16 cellular contexts compared by ENCODE assay signal in the genomic region with DNA sequence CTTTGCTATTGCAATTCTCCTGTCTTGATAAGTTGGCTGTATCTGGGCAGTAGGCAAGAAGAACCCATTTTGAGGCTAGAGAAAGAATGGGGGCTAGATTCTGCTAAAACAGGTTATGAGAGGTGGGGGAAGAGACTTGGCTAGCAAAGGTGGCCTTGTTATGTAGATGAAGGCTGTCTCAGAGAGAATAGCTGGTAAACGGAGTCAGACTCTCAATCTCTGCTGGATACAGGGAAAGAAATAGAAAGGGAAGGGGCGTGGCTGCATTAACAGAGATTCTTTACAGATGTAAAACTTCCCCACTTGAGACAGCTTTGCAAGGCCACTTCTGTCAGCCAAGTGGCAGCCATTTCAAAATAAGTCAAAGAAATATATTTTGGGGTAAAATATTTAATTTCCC. TPM values are rescaled to one million over a fixed set of nuclear protein-coding genes. Genes with fewer than 3 reads are reported as not detected.
A peak's percentile ranks its signal among the peaks of the same experiment; 100 is the strongest.
DNase-seq lines count a peak whose midpoint lies in the region; ATAC-seq and TF ChIP-seq lines count a peak whose summit lies in the region.
"Had no signal": no experiment of that assay in that cellular context is flagged by ENCODE, and none has a peak within 500 bp of the region (broad histone marks: within the 10 kb centered on the region; RNA-seq: fewer than 3 reads in every experiment).

No MANE protein-coding gene starts in this region.

- no peak overlapping the region for H3K4me3 Mint-ChIP-seq in activated CD4-positive, alpha-beta T cell treated with anti-CD3 and anti-CD28 coated beads, Interleukin-2, amount 10 ng/mL, durations not matched to agents 24 days and 14 days
- H3K4me3 Mint-ChIP-seq in WTC11 = no peak overlapping the region
- no peak overlapping the region for H3K4me3 Mint-ChIP-seq in stimulated activated naive B cell treated with anti-CD40 and anti-IgM and Interleukin-4, amounts not matched to agents 10 μg/mL and 1 μg/mL and 100 μg/mL, for 72 hours
- no peak overlapping the region for H3K4me3 Mint-ChIP-seq in progenitor cell of endocrine pancreas (ENCODE audit: low read depth)
- H3K4me3 Mint-ChIP-seq: CD14-positive monocyte; CD8-positive, alpha-beta T cell; H9 had no signal

- CTCF ChIA-PET in WTC11 (lab: Charles Lee) = interaction anchor here (3.0 kb wide), 1 partner anchor 13 kb away, joined by 15 read pairs; no protein-coding TSS in a partner anchor

- H3K9me3 Mint-ChIP-seq in activated CD4-positive, alpha-beta T cell treated with anti-CD3 and anti-CD28 coated beads, Interleukin-2, amount 10 ng/mL, durations not matched to agents 24 days and 14 days = peaks cover 8% of the 10 kb centered on the region
- H3K9me3 Mint-ChIP-seq in WTC11 (peaks cover 66% of the 10 kb centered on the region), progenitor cell of endocrine pancreas (ENCODE audit: low read depth) (peaks cover 9% of the 10 kb centered on the region)
- peaks cover 0 to 4% of the 10 kb centered on the region in 2 donors for H3K9me3 Mint-ChIP-seq in stimulated activated naive B cell treated with anti-CD40 and anti-IgM and Interleukin-4, amounts not matched to agents 10 μg/mL and 1 μg/mL and 100 μg/mL, for 72 hours
- H3K9me3 Mint-ChIP-seq: CD8-positive, alpha-beta T cell had no signal

- peak; percentile 92 for ATAC-seq in WTC11
- no peak for ATAC-seq in stimulated activated naive B cell treated with anti-CD40 and anti-IgM and Interleukin-4, amounts not matched to agents 10 μg/mL and 1 μg/mL and 100 μg/mL, for 72 hours (replicated peaks)
- ATAC-seq in GM18502 (IDR thresholded peaks at IDR 0.05; ENCODE audit: poor library complexity, unreplicated experiment) = no peak
- ATAC-seq: CD8-positive, alpha-beta T cell had no signal

- H3K4me1 Mint-ChIP-seq in activated CD4-positive, alpha-beta T cell treated with anti-CD3 and anti-CD28 coated beads, Interleukin-2, amount 10 ng/mL, durations not matched to agents 24 days and 14 days = peaks cover 10% of the 10 kb centered on the region
- peaks cover 36% of the 10 kb centered on the region for H3K4me1 Mint-ChIP-seq in WTC11
- peaks cover 17 to 33% of the 10 kb centered on the region in 2 donors for H3K4me1 Mint-ChIP-seq in stimulated activated naive B cell treated with anti-CD40 and anti-IgM and Interleukin-4, amounts not matched to agents 10 μg/mL and 1 μg/mL and 100 μg/mL, for 72 hours
- H3K4me1 Mint-ChIP-seq in progenitor cell of endocrine pancreas (ENCODE audit: low read depth) = no peaks in the 10 kb centered on the region

- no peaks in the 10 kb centered on the region for H3K36me3 Mint-ChIP-seq in activated CD4-positive, alpha-beta T cell treated with anti-CD3 and anti-CD28 coated beads, Interleukin-2, amount 10 ng/mL, durations not matched to agents 24 days and 14 days (ENCODE audit: low read depth)
- H3K36me3 Mint-ChIP-seq in WTC11 = peaks cover 66% of the 10 kb centered on the region
- H3K36me3 Mint-ChIP-seq in stimulated activated naive B cell treated with anti-CD40 and anti-IgM and Interleukin-4, amounts not matched to agents 10 μg/mL and 1 μg/mL and 100 μg/mL, for 72 hours = no peaks in the 10 kb centered on the region
- peaks cover 1% of the 10 kb centered on the region for H3K36me3 Mint-ChIP-seq in progenitor cell of endocrine pancreas (ENCODE audit: insufficient read depth)
- H3K36me3 Mint-ChIP-seq: CD8-positive, alpha-beta T cell had no signal

- peak; percentile 15 for DNase-seq in activated CD4-positive, alpha-beta T cell treated with anti-CD3 and anti-CD28 coated beads, Interleukin-2, amount 10 ng/mL, durations not matched to agents 24 days and 14 days
- DNase-seq in activated CD4-positive, alpha-beta T cell treated with anti-CD3 and anti-CD28 coated beads, Interleukin-2, amount 50 U/mL, for 48 hours = no peak
- no peak for DNase-seq in WTC11 (ENCODE audit: low spot score)
- peak; percentile 59 for DNase-seq in iPS DF 19.7 (ENCODE audit: low read depth, low spot score)
- no peak for DNase-seq in stimulated activated naive B cell treated with anti-CD40 and anti-IgM and Interleukin-4, amounts not matched to agents 10 μg/mL and 1 μg/mL and 100 μg/mL, for 72 hours
- DNase-seq in progenitor cell of endocrine pancreas (ENCODE audit: low spot score, unreplicated experiment) = no peak
- no peak for DNase-seq in NCI-H187 treated with DMSO at 0.1 percent for 48 hours (lab: John Stamatoyannopoulos, UW)
- DNase-seq: CD8-positive, alpha-beta T cell; COR-L47; DND-41; GF-D8; GM23248; H9 had no signal

- no peak overlapping the region for H3K27ac Mint-ChIP-seq in activated CD4-positive, alpha-beta T cell treated with anti-CD3 and anti-CD28 coated beads, Interleukin-2, amount 10 ng/mL, durations not matched to agents 24 days and 14 days
- H3K27ac Mint-ChIP-seq in WTC11 (peak overlapping the region; percentile 76; the same call in 1 of the 2 replicates), progenitor cell of endocrine pancreas (no peak overlapping the region)
- H3K27ac Mint-ChIP-seq in stimulated activated naive B cell treated with anti-CD40 and anti-IgM and Interleukin-4, amounts not matched to agents 10 μg/mL and 1 μg/mL and 100 μg/mL, for 72 hours = peak overlapping the region; percentile 51
- H3K27ac Mint-ChIP-seq: CD8-positive, alpha-beta T cell had no signal

- intact Hi-C loops in activated CD4-positive, alpha-beta T cell treated with anti-CD3 and anti-CD28 coated beads, Interleukin-2, amount 10 ng/mL, durations not matched to agents 24 days and 14 days (cut with micrococcal nuclease) = no loop called here

- POLR2A ChIA-PET in WTC11 (lab: Charles Lee) = no interaction called here

- H3K27me3 Mint-ChIP-seq in activated CD4-positive, alpha-beta T cell treated with anti-CD3 and anti-CD28 coated beads, Interleukin-2, amount 10 ng/mL, durations not matched to agents 24 days and 14 days = peaks cover 17% of the 10 kb centered on the region
- no peaks in the 10 kb centered on the region for H3K27me3 Mint-ChIP-seq in WTC11 (ENCODE audit: low read depth)
- H3K27me3 Mint-ChIP-seq in stimulated activated naive B cell treated with anti-CD40 and anti-IgM and Interleukin-4, amounts not matched to agents 10 μg/mL and 1 μg/mL and 100 μg/mL, for 72 hours = peaks cover 0 to 5% of the 10 kb centered on the region in 2 donors
- H3K27me3 Mint-ChIP-seq in progenitor cell of endocrine pancreas = no peaks in the 10 kb centered on the region

- no peak for TF ChIP-seq CTCF in WTC11 (IDR thresholded peaks at IDR 0.05)
- TF ChIP-seq CTCF in progenitor cell of endocrine pancreas (IDR thresholded peaks at IDR 0.05; ENCODE audit: unreplicated experiment) = no peak

TF ChIP-seq in WTC11, 78 proteins besides CTCF, POLR2A, EP300 and RAD21:
- no peak for TF ChIP-seq JUN (CRISPR knock-in tag; IDR thresholded peaks at IDR 0.05)
- TF ChIP-seq ZNF423 (CRISPR knock-in tag; IDR thresholded peaks at IDR 0.05) = 0 out of 2 replicates have a peak, but pooled peaks have one; percentile 29

RNA-seq across cellular contexts. Expression of a gene that starts 38.1 kb away (rescaled TPM):
- total RNA-seq in activated CD4-positive, alpha-beta T cell treated with anti-CD3 and anti-CD28 coated beads, Interleukin-2, amount 10 ng/mL, durations not matched to agents 24 days and 14 days = 37.8 and 42.2 TPM in 2 replicates
- total RNA-seq in WTC11 (2021) (2.6 to 3.4 TPM (median 2.9 TPM) in 3 replicates), progenitor cell of endocrine pancreas (1.3 and 1.8 TPM in 2 replicates)
- total RNA-seq: GM23248, HT-29 had no signal

RNA-seq across cellular contexts. Expression of a gene that starts 53.2 kb away (rescaled TPM):
- total RNA-seq in activated CD4-positive, alpha-beta T cell treated with anti-CD3 and anti-CD28 coated beads, Interleukin-2, amount 10 ng/mL, durations not matched to agents 24 days and 14 days = not detected in 2 replicates
- total RNA-seq in WTC11 (2021) = 2.6 to 4.4 TPM (median 2.8 TPM) in 3 replicates
- total RNA-seq in progenitor cell of endocrine pancreas = 0.09 and 0.12 TPM in 2 replicates
- total RNA-seq: CD8-positive, alpha-beta T cell; HT-29 had no signal

Comparison
In these comparisons a context has a peak if more than half of its experiments do, and no peak if none do; other contexts are left out.
1. DNase-seq: peak in activated CD4-positive, alpha-beta T cell treated with anti-CD3 and anti-CD28 coated beads, Interleukin-2, amount 10 ng/mL, durations not matched to agents 24 days and 14 days (single experiment) and iPS DF 19.7 (single experiment); none in activated CD4-positive, alpha-beta T cell treated with anti-CD3 and anti-CD28 coated beads, Interleukin-2, amount 50 U/mL, for 48 hours (0 of 2), WTC11 (single experiment), stimulated activated naive B cell treated with anti-CD40 and anti-IgM and Interleukin-4, amounts not matched to agents 10 μg/mL and 1 μg/mL and 100 μg/mL, for 72 hours (single experiment), progenitor cell of endocrine pancreas (single experiment) and NCI-H187 treated with DMSO at 0.1 percent for 48 hours (single experiment).
2. H3K27ac Mint-ChIP-seq: peak in WTC11 (single experiment) and stimulated activated naive B cell treated with anti-CD40 and anti-IgM and Interleukin-4, amounts not matched to agents 10 μg/mL and 1 μg/mL and 100 μg/mL, for 72 hours (single experiment); none in activated CD4-positive, alpha-beta T cell treated with anti-CD3 and anti-CD28 coated beads, Interleukin-2, amount 10 ng/mL, durations not matched to agents 24 days and 14 days (single experiment) and progenitor cell of endocrine pancreas (single experiment).